ENCODE assay signal across 24 cellular contexts in genomic region chr15:33778911-33779310, GRCh38.
"Had no signal": no experiment of that assay in that cellular context is flagged by ENCODE, and none has a peak within 500 bp of the region (broad histone marks: within the 10 kb centered on the region; RNA-seq: fewer than 3 reads in every experiment).

No MANE protein-coding gene starts in this region.

- H3K36me3 ChIP-seq: Peyer's patch had no signal

- DNase-seq: IMR-90; Kasumi-1; MM.1S; NCI-H1092 treated with DMSO at 0.1 percent for 48 hours; NCI-H1436; NCI-H187; NCI-H2029; NCI-H2081 treated with DMSO at 0.1 percent for 48 hours; NCI-H2171; NCI-H226; NCI-H446; NCI-H510A; NCI-H524 treated with DMSO at 0.1 percent for 48 hours; NCI-H69; NCI-H774; NK-92 treated with Interleukin-12 subunit alpha and Interleukin-12 subunit beta, amount 100 ng/mL, for 24 hours; PC-9; Peyer's patch; SHP77 treated with DMSO at 0.1 percent for 48 hours; SJCRH30; SW 1271 had no signal

- H3K4me1 ChIP-seq: Peyer's patch had no signal

- ATAC-seq: HepG2, Right ventricle myocardium inferior had no signal

- H3K4me3 ChIP-seq: PC-9, Peyer's patch, SJCRH30 had no signal

- H3K27ac ChIP-seq: KMS-11, PC-9, Peyer's patch, SJCRH30 had no signal

- H3K4me2 ChIP-seq: KMS-11, PC-9 had no signal

- H3K27me3 ChIP-seq: Peyer's patch, SJCRH30 had no signal

- H3K9ac ChIP-seq: KMS-11 had no signal

- H3K9me3 ChIP-seq: Peyer's patch, SJCRH30 had no signal
